ENCODE assay signal across 1 cellular context in genomic region chr19:58558623-58559274, GRCh38.
A peak's percentile ranks its signal among the peaks of the same experiment; 100 is the strongest.
TF ChIP-seq lines count a peak whose summit lies in the region.

No MANE protein-coding gene starts in this region.

TF ChIP-seq in HepG2, 621 proteins besides CTCF, POLR2A, EP300 and RAD21 (continued from another document and continues in another):
- TF ChIP-seq, protein P1, sequence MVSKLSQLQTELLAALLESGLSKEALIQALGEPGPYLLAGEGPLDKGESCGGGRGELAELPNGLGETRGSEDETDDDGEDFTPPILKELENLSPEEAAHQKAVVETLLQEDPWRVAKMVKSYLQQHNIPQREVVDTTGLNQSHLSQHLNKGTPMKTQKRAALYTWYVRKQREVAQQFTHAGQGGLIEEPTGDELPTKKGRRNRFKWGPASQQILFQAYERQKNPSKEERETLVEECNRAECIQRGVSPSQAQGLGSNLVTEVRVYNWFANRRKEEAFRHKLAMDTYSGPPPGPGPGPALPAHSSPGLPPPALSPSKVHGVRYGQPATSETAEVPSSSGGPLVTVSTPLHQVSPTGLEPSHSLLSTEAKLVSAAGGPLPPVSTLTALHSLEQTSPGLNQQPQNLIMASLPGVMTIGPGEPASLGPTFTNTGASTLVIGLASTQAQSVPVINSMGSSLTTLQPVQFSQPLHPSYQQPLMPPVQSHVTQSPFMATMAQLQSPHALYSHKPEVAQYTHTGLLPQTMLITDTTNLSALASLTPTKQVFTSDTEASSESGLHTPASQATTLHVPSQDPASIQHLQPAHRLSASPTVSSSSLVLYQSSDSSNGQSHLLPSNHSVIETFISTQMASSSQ (IDR thresholded peaks at IDR 0.05; ENCODE audit: low read depth) = no peak
- TF ChIP-seq, protein P1 (CRISPR knock-in tag; IDR thresholded peaks at IDR 0.05; ENCODE audit: borderline replicate concordance) = peak; percentile 23; the same call in 1 of the 2 replicates
- peak; percentile 87 for TF ChIP-seq THAP11 (CRISPR knock-in tag; IDR thresholded peaks at IDR 0.05)
- no peak for TF ChIP-seq ZNF703 (CRISPR knock-in tag; IDR thresholded peaks at IDR 0.05; ENCODE audit: borderline replicate concordance)
- TF ChIP-seq JUND (CRISPR knock-in tag; IDR thresholded peaks at IDR 0.05) = no peak
- TF ChIP-seq, protein P2, sequence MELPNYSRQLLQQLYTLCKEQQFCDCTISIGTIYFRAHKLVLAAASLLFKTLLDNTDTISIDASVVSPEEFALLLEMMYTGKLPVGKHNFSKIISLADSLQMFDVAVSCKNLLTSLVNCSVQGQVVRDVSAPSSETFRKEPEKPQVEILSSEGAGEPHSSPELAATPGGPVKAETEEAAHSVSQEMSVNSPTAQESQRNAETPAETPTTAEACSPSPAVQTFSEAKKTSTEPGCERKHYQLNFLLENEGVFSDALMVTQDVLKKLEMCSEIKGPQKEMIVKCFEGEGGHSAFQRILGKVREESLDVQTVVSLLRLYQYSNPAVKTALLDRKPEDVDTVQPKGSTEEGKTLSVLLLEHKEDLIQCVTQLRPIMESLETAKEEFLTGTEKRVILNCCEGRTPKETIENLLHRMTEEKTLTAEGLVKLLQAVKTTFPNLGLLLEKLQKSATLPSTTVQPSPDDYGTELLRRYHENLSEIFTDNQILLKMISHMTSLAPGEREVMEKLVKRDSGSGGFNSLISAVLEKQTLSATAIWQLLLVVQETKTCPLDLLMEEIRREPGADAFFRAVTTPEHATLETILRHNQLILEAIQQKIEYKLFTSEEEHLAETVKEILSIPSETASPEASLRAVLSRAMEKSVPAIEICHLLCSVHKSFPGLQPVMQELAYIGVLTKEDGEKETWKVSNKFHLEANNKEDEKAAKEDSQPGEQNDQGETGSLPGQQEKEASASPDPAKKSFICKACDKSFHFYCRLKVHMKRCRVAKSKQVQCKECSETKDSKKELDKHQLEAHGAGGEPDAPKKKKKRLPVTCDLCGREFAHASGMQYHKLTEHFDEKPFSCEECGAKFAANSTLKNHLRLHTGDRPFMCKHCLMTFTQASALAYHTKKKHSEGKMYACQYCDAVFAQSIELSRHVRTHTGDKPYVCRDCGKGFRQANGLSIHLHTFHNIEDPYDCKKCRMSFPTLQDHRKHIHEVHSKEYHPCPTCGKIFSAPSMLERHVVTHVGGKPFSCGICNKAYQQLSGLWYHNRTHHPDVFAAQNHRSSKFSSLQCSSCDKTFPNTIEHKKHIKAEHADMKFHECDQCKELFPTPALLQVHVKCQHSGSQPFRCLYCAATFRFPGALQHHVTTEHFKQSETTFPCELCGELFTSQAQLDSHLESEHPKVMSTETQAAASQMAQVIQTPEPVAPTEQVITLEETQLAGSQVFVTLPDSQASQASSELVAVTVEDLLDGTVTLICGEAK (IDR thresholded peaks at IDR 0.05) = peak; percentile 46
- TF ChIP-seq, protein P2 (CRISPR knock-in tag; IDR thresholded peaks at IDR 0.05) = no peak; the same call in 1 of the 2 replicates
- peak; percentile 76; the same call in 1 of the 2 replicates for TF ChIP-seq YEATS4 (CRISPR knock-in tag; IDR thresholded peaks at IDR 0.05; ENCODE audit: borderline replicate concordance)
- TF ChIP-seq LCORL (IDR thresholded peaks at IDR 0.05) = no peak
- peak; percentile 63 for TF ChIP-seq LCORL (CRISPR knock-in tag; IDR thresholded peaks at IDR 0.05)
- no peak for TF ChIP-seq ZNF557 (CRISPR knock-in tag; IDR thresholded peaks at IDR 0.05)
- no peak for TF ChIP-seq NR2F1 (CRISPR knock-in tag; IDR thresholded peaks at IDR 0.05)
- TF ChIP-seq ZNF234 (CRISPR knock-in tag; conservative IDR thresholded peaks at IDR 0.05) = peak; percentile 83; the same call in 1 of the 2 replicates
- TF ChIP-seq, protein P3, sequence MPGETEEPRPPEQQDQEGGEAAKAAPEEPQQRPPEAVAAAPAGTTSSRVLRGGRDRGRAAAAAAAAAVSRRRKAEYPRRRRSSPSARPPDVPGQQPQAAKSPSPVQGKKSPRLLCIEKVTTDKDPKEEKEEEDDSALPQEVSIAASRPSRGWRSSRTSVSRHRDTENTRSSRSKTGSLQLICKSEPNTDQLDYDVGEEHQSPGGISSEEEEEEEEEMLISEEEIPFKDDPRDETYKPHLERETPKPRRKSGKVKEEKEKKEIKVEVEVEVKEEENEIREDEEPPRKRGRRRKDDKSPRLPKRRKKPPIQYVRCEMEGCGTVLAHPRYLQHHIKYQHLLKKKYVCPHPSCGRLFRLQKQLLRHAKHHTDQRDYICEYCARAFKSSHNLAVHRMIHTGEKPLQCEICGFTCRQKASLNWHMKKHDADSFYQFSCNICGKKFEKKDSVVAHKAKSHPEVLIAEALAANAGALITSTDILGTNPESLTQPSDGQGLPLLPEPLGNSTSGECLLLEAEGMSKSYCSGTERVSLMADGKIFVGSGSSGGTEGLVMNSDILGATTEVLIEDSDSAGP (CRISPR knock-in tag; IDR thresholded peaks at IDR 0.05; ENCODE audit: borderline replicate concordance) = peak; percentile 78; the same call in 1 of the 2 replicates
- TF ChIP-seq ZMAT3 (CRISPR knock-in tag; conservative IDR thresholded peaks at IDR 0.05) = peak; percentile 83; the same call in 1 of the 2 replicates
- 0 out of 2 replicates have a peak, but pooled peaks have one; percentile 81 for TF ChIP-seq ZNF558 (CRISPR knock-in tag; IDR thresholded peaks at IDR 0.05; ENCODE audit: borderline replicate concordance)
- peak; percentile 71; the same call in 1 of the 2 replicates for TF ChIP-seq TBX2 (CRISPR knock-in tag; IDR thresholded peaks at IDR 0.05; ENCODE audit: borderline replicate concordance)
- TF ChIP-seq, protein P4, sequence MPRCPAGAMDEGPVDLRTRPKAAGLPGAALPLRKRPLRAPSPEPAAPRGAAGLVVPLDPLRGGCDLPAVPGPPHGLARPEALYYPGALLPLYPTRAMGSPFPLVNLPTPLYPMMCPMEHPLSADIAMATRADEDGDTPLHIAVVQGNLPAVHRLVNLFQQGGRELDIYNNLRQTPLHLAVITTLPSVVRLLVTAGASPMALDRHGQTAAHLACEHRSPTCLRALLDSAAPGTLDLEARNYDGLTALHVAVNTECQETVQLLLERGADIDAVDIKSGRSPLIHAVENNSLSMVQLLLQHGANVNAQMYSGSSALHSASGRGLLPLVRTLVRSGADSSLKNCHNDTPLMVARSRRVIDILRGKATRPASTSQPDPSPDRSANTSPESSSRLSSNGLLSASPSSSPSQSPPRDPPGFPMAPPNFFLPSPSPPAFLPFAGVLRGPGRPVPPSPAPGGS (CRISPR knock-in tag; IDR thresholded peaks at IDR 0.05) = peak; percentile 68; the same call in 1 of the 2 replicates
- 0 out of 2 replicates have a peak, but pooled peaks have one; percentile 55 for TF ChIP-seq ZNF777 (CRISPR knock-in tag; IDR thresholded peaks at IDR 0.05)
- peak; percentile 87 for TF ChIP-seq DR1 (CRISPR knock-in tag; IDR thresholded peaks at IDR 0.05)
- TF ChIP-seq ZNF746 (CRISPR knock-in tag; IDR thresholded peaks at IDR 0.05) = no peak
- no peak for TF ChIP-seq MATR3 (CRISPR knock-in tag; IDR thresholded peaks at IDR 0.05)
- TF ChIP-seq ZNF446 (CRISPR knock-in tag; IDR thresholded peaks at IDR 0.05) = no peak
- 0 out of 2 replicates have a peak, but pooled peaks have one; percentile 13 for TF ChIP-seq ESRRA (CRISPR knock-in tag; IDR thresholded peaks at IDR 0.05; ENCODE audit: low read depth)
- 0 out of 2 replicates have a peak, but pooled peaks have one; percentile 31 for TF ChIP-seq ZFP82 (CRISPR knock-in tag; IDR thresholded peaks at IDR 0.05; ENCODE audit: borderline replicate concordance)
- TF ChIP-seq AKNA (CRISPR knock-in tag; IDR thresholded peaks at IDR 0.05; ENCODE audit: borderline replicate concordance) = peak; percentile 67; the same call in 1 of the 2 replicates
- TF ChIP-seq ELF1 (CRISPR knock-in tag; IDR thresholded peaks at IDR 0.05) = peak; percentile 79
- no peak; the same call in 1 of the 2 replicates for TF ChIP-seq CBFB (CRISPR knock-in tag; IDR thresholded peaks at IDR 0.05)
- TF ChIP-seq POLR2G (IDR thresholded peaks at IDR 0.05; ENCODE audit: low read depth, low read length) = peak; percentile 64
- TF ChIP-seq ZNF598 (CRISPR knock-in tag; IDR thresholded peaks at IDR 0.05; ENCODE audit: borderline replicate concordance) = 0 out of 2 replicates have a peak, but pooled peaks have one; percentile 15
- TF ChIP-seq BRD4 (CRISPR knock-in tag; IDR thresholded peaks at IDR 0.05) = 0 out of 2 replicates have a peak, but pooled peaks have one; percentile 34
- TF ChIP-seq RFXAP (CRISPR knock-in tag; IDR thresholded peaks at IDR 0.05; ENCODE audit: borderline replicate concordance) = peak; percentile 82
- no peak for TF ChIP-seq POLR2AphosphoS2 (IDR thresholded peaks at IDR 0.05; ENCODE audit: low read depth, low read length)
- peak; percentile 70; the same call in 1 of the 2 replicates for TF ChIP-seq MAF1 (CRISPR knock-in tag; IDR thresholded peaks at IDR 0.05; ENCODE audit: borderline replicate concordance)
- peak; percentile 72; the same call in 1 of the 2 replicates for TF ChIP-seq ZNF564 (CRISPR knock-in tag; IDR thresholded peaks at IDR 0.05)
- TF ChIP-seq SCMH1 (CRISPR knock-in tag; IDR thresholded peaks at IDR 0.05; ENCODE audit: borderline replicate concordance) = no peak
- TF ChIP-seq FOXA1 (IDR thresholded peaks at IDR 0.05) = no peak
- TF ChIP-seq FOXA1 (CRISPR knock-in tag; IDR thresholded peaks at IDR 0.05) = 0 out of 2 replicates have a peak, but pooled peaks have one; percentile 25
- TF ChIP-seq TGIF2 (CRISPR knock-in tag; IDR thresholded peaks at IDR 0.05) = 0 out of 2 replicates have a peak, but pooled peaks have one; percentile 8
- 0 out of 2 replicates have a peak, but pooled peaks have one; percentile 51 for TF ChIP-seq ZMYM4 (CRISPR knock-in tag; IDR thresholded peaks at IDR 0.05)
